Comparison of ENCODE assay signal across 7 cellular contexts in genomic region chr11:91326751-91327150, GRCh38.
"Had no signal": no experiment of that assay in that cellular context is flagged by ENCODE, and none has a peak within 500 bp of the region (broad histone marks: within the 10 kb centered on the region; RNA-seq: fewer than 3 reads in every experiment).

No MANE protein-coding gene starts in this region.

- DNase-seq: GDM1, GF-D8 had no signal

- FAIRE-seq: G401.6, GM12891, GM12892, GM18507, GM19239 had no signal
